In the genomic region with DNA sequence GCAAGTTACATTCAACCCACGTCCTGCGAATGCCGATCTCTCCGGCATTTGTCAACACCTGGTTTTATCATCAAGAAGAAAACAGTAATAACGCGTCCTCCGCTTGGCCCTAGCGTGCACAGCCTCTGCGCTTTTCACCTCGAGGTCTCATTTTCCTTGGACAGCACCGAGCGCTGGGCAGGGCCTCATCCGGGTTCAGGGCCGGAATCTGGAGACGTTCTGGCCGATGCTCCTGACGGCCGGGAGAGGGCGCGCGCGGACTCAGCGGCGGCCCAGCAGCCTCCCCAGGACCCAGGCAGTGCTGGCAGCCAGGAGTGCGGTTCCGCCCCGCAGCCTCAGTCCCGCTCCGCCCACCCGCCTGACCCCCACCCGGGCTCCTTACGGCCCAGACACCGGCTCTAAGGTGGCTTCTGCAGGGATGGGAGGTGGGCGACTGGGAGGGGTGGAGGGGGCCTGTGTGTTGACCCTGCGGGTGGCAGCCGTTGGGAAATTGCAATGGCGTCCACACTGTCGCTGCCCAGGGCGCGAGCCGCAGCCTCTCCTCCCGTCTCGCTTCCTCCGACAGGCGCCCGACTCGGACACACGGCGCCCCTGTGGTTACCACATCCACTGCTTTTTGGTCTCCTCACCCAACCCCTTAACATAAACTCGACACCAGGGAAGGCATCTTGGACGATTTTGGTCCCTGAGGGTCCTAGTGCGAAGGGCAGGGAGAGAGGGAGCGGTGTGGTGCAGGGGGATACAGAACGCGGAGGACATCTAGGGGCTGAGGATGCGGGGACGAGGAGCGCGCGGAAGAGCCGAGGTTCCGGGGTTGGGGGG, we compare ENCODE assay signal across 8 cellular contexts. TPM values are rescaled to one million over a fixed set of nuclear protein-coding genes. Genes with fewer than 3 reads are reported as not detected.
A peak's percentile ranks its signal among the peaks of the same experiment; 100 is the strongest.
DNase-seq lines count a peak whose midpoint lies in the region; ATAC-seq, FAIRE-seq and TF ChIP-seq lines count a peak whose summit lies in the region.

No MANE protein-coding gene starts in this region.

- TF ChIP-seq POLR2A in GM12892 (IDR thresholded peaks at IDR 0.05; ENCODE audit: low read depth, low read length) = no peak

- CTCF ChIA-PET in WTC11 (lab: Charles Lee) = interaction anchor here (1.0 kb wide), 2 partner anchors 21 to 22 kb away, joined by 4 to 5 read pairs; a partner anchor contains a TSS

- TF ChIP-seq CTCF in WTC11 (IDR thresholded peaks at IDR 0.05) (peak; percentile 83), bronchial epithelial cell (IDR thresholded peaks at IDR 0.05; ENCODE audit: insufficient read depth, low read length, severe bottlenecking) (peak; percentile 95)

- FAIRE-seq in GM12892 (lab: Jason Lieb, UNC) = peak; percentile 85
- no peak for FAIRE-seq in bronchial epithelial cell (lab: Jason Lieb, UNC)

- POLR2A ChIA-PET in WTC11 (lab: Charles Lee) = no interaction called here

- peaks cover 9% of the 10 kb centered on the region for H3K27me3 Mint-ChIP-seq in WTC11 (ENCODE audit: low read depth)

- peak overlapping the region; percentile 62 for H3K4me3 ChIP-seq in bronchial epithelial cell (ENCODE audit: low read depth, low read length)

- H3K4me1 Mint-ChIP-seq in WTC11 = peaks cover 17% of the 10 kb centered on the region

- peaks cover 10% of the 10 kb centered on the region for H3K9me3 Mint-ChIP-seq in WTC11

- peak overlapping the region; percentile 97 for H3K4me3 Mint-ChIP-seq in WTC11

- peaks cover 2% of the 10 kb centered on the region for H3K36me3 ChIP-seq in bronchial epithelial cell (ENCODE audit: control insufficient read depth, insufficient read depth, low read length)

- peak; percentile 90 for DNase-seq in GM12892 (ENCODE audit: insufficient read length)
- DNase-seq in NCI-H2171 treated with DMSO at 0.1 percent for 48 hours (lab: John Stamatoyannopoulos, UW) = peak; percentile 81
- peak; percentile 85 for DNase-seq in WTC11 (ENCODE audit: low spot score)
- DNase-seq in bronchial epithelial cell (ENCODE audit: low read depth) = peak; percentile 56
- peak; percentile 86 for DNase-seq in inferior parietal cortex (ENCODE audit: extremely low spot score)
- peak; percentile 45 for DNase-seq in smooth muscle cell of the brain vasculature (ENCODE audit: low read depth, low spot score)

- ATAC-seq in HG02973 (IDR thresholded peaks at IDR 0.05; ENCODE audit: unreplicated experiment) = peak; percentile 45
- ATAC-seq in WTC11 = peak; percentile 30
- no peak for ATAC-seq in GM19395 (IDR thresholded peaks at IDR 0.05; ENCODE audit: unreplicated experiment)

- H3K27me3 ChIP-seq in bronchial epithelial cell (ENCODE audit: control insufficient read depth, insufficient read depth, low read length) = no peaks in the 10 kb centered on the region

- H3K36me3 Mint-ChIP-seq in WTC11 = no peaks in the 10 kb centered on the region

- H3K27ac Mint-ChIP-seq in WTC11 = peak overlapping the region; percentile 84

TF ChIP-seq in WTC11, 78 proteins besides CTCF, POLR2A, EP300 and RAD21:
- TF ChIP-seq ATF1 (CRISPR knock-in tag; IDR thresholded peaks at IDR 0.05) (0 out of 2 replicates have a peak, but pooled peaks have one; percentile 38), KAT7 (CRISPR knock-in tag; IDR thresholded peaks at IDR 0.05; ENCODE audit: borderline replicate concordance) (peak; percentile 46), SP1 (CRISPR knock-in tag; conservative IDR thresholded peaks at IDR 0.05) (peak; percentile 38; the same call in 1 of the 2 replicates), SMAD3 (CRISPR knock-in tag; IDR thresholded peaks at IDR 0.05; ENCODE audit: borderline replicate concordance) (no peak), OVOL2 (CRISPR knock-in tag; IDR thresholded peaks at IDR 0.05; ENCODE audit: borderline replicate concordance) (no peak), PRRX2 (CRISPR knock-in tag; IDR thresholded peaks at IDR 0.05) (no peak), NR2C2 (CRISPR knock-in tag; IDR thresholded peaks at IDR 0.05) (no peak), EMX1 (CRISPR knock-in tag; IDR thresholded peaks at IDR 0.05) (0 out of 2 replicates have a peak, but pooled peaks have one; percentile 70), TEAD1 (CRISPR knock-in tag; IDR thresholded peaks at IDR 0.05) (peak; percentile 44; the same call in 1 of the 2 replicates), GRHL2 (CRISPR knock-in tag; IDR thresholded peaks at IDR 0.05; ENCODE audit: insufficient replicate concordance, severe bottlenecking) (no peak)
- TF ChIP-seq, protein P1, sequence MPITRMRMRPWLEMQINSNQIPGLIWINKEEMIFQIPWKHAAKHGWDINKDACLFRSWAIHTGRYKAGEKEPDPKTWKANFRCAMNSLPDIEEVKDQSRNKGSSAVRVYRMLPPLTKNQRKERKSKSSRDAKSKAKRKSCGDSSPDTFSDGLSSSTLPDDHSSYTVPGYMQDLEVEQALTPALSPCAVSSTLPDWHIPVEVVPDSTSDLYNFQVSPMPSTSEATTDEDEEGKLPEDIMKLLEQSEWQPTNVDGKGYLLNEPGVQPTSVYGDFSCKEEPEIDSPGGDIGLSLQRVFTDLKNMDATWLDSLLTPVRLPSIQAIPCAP (CRISPR knock-in tag; IDR thresholded peaks at IDR 0.05) = 0 out of 2 replicates have a peak, but pooled peaks have one; percentile 3
- TF ChIP-seq, protein P2, sequence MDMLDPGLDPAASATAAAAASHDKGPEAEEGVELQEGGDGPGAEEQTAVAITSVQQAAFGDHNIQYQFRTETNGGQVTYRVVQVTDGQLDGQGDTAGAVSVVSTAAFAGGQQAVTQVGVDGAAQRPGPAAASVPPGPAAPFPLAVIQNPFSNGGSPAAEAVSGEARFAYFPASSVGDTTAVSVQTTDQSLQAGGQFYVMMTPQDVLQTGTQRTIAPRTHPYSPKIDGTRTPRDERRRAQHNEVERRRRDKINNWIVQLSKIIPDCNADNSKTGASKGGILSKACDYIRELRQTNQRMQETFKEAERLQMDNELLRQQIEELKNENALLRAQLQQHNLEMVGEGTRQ (CRISPR knock-in tag; IDR thresholded peaks at IDR 0.05) = no peak
- TF ChIP-seq, protein P3, sequence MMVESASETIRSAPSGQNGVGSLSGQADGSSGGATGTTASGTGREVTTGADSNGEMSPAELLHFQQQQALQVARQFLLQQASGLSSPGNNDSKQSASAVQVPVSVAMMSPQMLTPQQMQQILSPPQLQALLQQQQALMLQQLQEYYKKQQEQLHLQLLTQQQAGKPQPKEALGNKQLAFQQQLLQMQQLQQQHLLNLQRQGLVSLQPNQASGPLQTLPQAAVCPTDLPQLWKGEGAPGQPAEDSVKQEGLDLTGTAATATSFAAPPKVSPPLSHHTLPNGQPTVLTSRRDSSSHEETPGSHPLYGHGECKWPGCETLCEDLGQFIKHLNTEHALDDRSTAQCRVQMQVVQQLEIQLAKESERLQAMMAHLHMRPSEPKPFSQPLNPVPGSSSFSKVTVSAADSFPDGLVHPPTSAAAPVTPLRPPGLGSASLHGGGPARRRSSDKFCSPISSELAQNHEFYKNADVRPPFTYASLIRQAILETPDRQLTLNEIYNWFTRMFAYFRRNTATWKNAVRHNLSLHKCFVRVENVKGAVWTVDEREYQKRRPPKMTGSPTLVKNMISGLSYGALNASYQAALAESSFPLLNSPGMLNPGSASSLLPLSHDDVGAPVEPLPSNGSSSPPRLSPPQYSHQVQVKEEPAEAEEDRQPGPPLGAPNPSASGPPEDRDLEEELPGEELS (CRISPR knock-in tag; IDR thresholded peaks at IDR 0.05) = 0 out of 2 replicates have a peak, but pooled peaks have one; percentile 11
- TF ChIP-seq, protein P4, sequence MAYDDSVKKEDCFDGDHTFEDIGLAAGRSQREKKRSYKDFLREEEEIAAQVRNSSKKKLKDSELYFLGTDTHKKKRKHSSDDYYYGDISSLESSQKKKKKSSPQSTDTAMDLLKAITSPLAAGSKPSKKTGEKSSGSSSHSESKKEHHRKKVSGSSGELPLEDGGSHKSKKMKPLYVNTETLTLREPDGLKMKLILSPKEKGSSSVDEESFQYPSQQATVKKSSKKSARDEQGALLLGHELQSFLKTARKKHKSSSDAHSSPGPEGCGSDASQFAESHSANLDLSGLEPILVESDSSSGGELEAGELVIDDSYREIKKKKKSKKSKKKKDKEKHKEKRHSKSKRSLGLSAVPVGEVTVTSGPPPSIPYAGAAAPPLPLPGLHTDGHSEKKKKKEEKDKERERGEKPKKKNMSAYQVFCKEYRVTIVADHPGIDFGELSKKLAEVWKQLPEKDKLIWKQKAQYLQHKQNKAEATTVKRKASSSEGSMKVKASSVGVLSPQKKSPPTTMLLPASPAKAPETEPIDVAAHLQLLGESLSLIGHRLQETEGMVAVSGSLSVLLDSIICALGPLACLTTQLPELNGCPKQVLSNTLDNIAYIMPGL (CRISPR knock-in tag; IDR thresholded peaks at IDR 0.05) = peak; percentile 98
TF ChIP-seq in WTC11: peak in this region for 8.

RNA-seq across cellular contexts. Expression of a gene that starts 7.4 kb away (rescaled TPM):
- polyA plus RNA-seq in GM12892 (2012; ENCODE audit: missing spikeins) = 6.0 TPM
- 27.2 to 34.2 TPM (median 32.6 TPM) in 3 replicates for total RNA-seq in WTC11 (2021)
- total RNA-seq in bronchial epithelial cell = 41.9 and 96.5 TPM in 2 replicates

RNA-seq across cellular contexts. Expression of a gene that starts 21.3 kb away (rescaled TPM):
- polyA plus RNA-seq in GM12892 (2012; ENCODE audit: missing spikeins) = 7.4 TPM
- total RNA-seq in WTC11 (2021) (19.7 to 25.0 TPM (median 20.7 TPM) in 3 replicates), bronchial epithelial cell (63.7 and 76.0 TPM in 2 replicates)

RNA-seq across cellular contexts. Expression of a gene that starts 46.3 kb away (rescaled TPM):
- polyA plus RNA-seq in GM12892 (2012; ENCODE audit: missing spikeins) = not detected
- 2.3 to 3.9 TPM (median 3.0 TPM) in 3 replicates for total RNA-seq in WTC11 (2021)
- total RNA-seq in bronchial epithelial cell = 9.2 and 16.9 TPM in 2 replicates

RNA-seq across cellular contexts. Expression of a gene that starts 59.8 kb away (rescaled TPM):
- polyA plus RNA-seq in GM12892 (2012; ENCODE audit: missing spikeins) = not detected
- total RNA-seq in WTC11 (2021) (7.5 to 8.6 TPM (median 8.5 TPM) in 3 replicates), bronchial epithelial cell (1.1 and 1.2 TPM in 2 replicates)
